8 cellular contexts compared by ENCODE assay signal in genomic region chr13:52158629-52159158, GRCh38. TPM values are rescaled to one million over a fixed set of nuclear protein-coding genes. Genes with fewer than 3 reads are reported as not detected.
DNase-seq lines count a peak whose midpoint lies in the region; ATAC-seq and TF ChIP-seq lines count a peak whose summit lies in the region.

No MANE protein-coding gene starts in this region.

- peak overlapping the region; percentile 99 for H3K27ac Mint-ChIP-seq in dendritic cell treated with granulocyte-macrophage colony-stimulating factor and Interleukin-4, amounts not matched to agents 40 ng/mL and 50 ng/mL, for 4 days

- H3K36me3 Mint-ChIP-seq in dendritic cell treated with granulocyte-macrophage colony-stimulating factor and Interleukin-4, amounts not matched to agents 40 ng/mL and 50 ng/mL, for 4 days (ENCODE audit: low read depth): peaks cover 48% of the 10 kb centered on the region

- H3K79me2 ChIP-seq in OCI-LY3 (ENCODE audit: low read length): peaks cover 8% of the 10 kb centered on the region; the same call in 1 of the 2 replicates

- no peaks in the 10 kb centered on the region for H3K27me3 ChIP-seq in OCI-LY3 (ENCODE audit: low read depth, low read length)
- no peaks in the 10 kb centered on the region for H3K27me3 ChIP-seq in right lobe of liver
- H3K27me3 ChIP-seq in thyroid gland: no peaks in the 10 kb centered on the region

- H3K36me3 ChIP-seq in OCI-LY3 (replicated peaks; ENCODE audit: low read depth, low read length) (no peaks in the 10 kb centered on the region), right lobe of liver (no peaks in the 10 kb centered on the region), thyroid gland (no peaks in the 10 kb centered on the region)

- H3K27me3 Mint-ChIP-seq in dendritic cell treated with granulocyte-macrophage colony-stimulating factor and Interleukin-4, amounts not matched to agents 40 ng/mL and 50 ng/mL, for 4 days: no peaks in the 10 kb centered on the region

- DNase-seq in GM03348 (ENCODE audit: low spot score): peak; percentile 77
- DNase-seq in GOT3 (lab: John Stamatoyannopoulos, UW): peak; percentile 3
- peak in 2 of 3 donors; percentile 38 to 53 for DNase-seq in right lobe of liver
- DNase-seq in thyroid gland: peak; percentile 13 to 29
- DNase-seq in NCI-H1694 (lab: John Stamatoyannopoulos, UW): no peak
- no peak for DNase-seq in stimulated activated CD4-positive, alpha-beta T cell treated with anti-CD3 and anti-CD28 coated beads, Interleukin-4, amount 100 ng/mL, for 24 hours

- TF ChIP-seq POLR2A in right lobe of liver (IDR thresholded peaks at IDR 0.05) (no peak), thyroid gland (IDR thresholded peaks at IDR 0.05) (no peak)

- peak overlapping the region; percentile 80 for H3K4me2 ChIP-seq in OCI-LY3 (ENCODE audit: low read length)

- peak overlapping the region; percentile 83 for H3K4me3 Mint-ChIP-seq in dendritic cell treated with granulocyte-macrophage colony-stimulating factor and Interleukin-4, amounts not matched to agents 40 ng/mL and 50 ng/mL, for 4 days

- TF ChIP-seq CTCF in OCI-LY3 (IDR thresholded peaks at IDR 0.05; ENCODE audit: low read depth, low read length) (no peak), right lobe of liver (IDR thresholded peaks at IDR 0.05) (no peak), thyroid gland (IDR thresholded peaks at IDR 0.05) (no peak)

- peak; percentile 44 to 60 (median 49) for ATAC-seq in right lobe of liver

- no peaks in the 10 kb centered on the region for H4K20me1 ChIP-seq in OCI-LY3 (ENCODE audit: insufficient read depth, low read length)

- no peaks in the 10 kb centered on the region for H3K9me3 Mint-ChIP-seq in dendritic cell treated with granulocyte-macrophage colony-stimulating factor and Interleukin-4, amounts not matched to agents 40 ng/mL and 50 ng/mL, for 4 days

- H2AFZ ChIP-seq in OCI-LY3 (ENCODE audit: low read depth, low read length): peak overlapping the region; percentile 85

- H3K27ac ChIP-seq in OCI-LY3 (ENCODE audit: low read length) (peak overlapping the region; percentile 23; the same call in 1 of the 2 replicates), right lobe of liver (peak overlapping the region; percentile 61 to 82 (median 79)), thyroid gland (peak overlapping the region in 2 of 3 donors; percentile 85 to 87)

- peaks cover 68% of the 10 kb centered on the region for H3K4me1 Mint-ChIP-seq in dendritic cell treated with granulocyte-macrophage colony-stimulating factor and Interleukin-4, amounts not matched to agents 40 ng/mL and 50 ng/mL, for 4 days (ENCODE audit: low read depth)

- H3K4me3 ChIP-seq in OCI-LY3 (ENCODE audit: low read length) (peak overlapping the region; percentile 91), right lobe of liver (peak overlapping the region; percentile 82 to 92 (median 90)), thyroid gland (replicated peaks in 1 of 3) (peak overlapping the region; percentile 38 to 83 (median 41))

- peak overlapping the region; percentile 82 for H3K9ac ChIP-seq in OCI-LY3 (ENCODE audit: low read length)

- WGBS in right lobe of liver (ENCODE audit: insufficient coverage, low coverage, low lambda C conversion rate, missing lambda C conversion rate): 12% methylated on average over 17 of the region's 17 CpGs
- whole genome bisulfite sequencing in thyroid gland, 2 donors: 9 to 13% methylated on average over 17 of the region's 17 CpGs

- H3K4me1 ChIP-seq in OCI-LY3 (ENCODE audit: low read length) (peaks cover 12% of the 10 kb centered on the region), right lobe of liver (peaks cover 0 to 20% (median 0%) of the 10 kb centered on the region in 4 donors), thyroid gland (peaks cover 2 to 5% of the 10 kb centered on the region in 2 donors)

- H3K9me3 ChIP-seq in OCI-LY3 (ENCODE audit: insufficient read depth, low read length) (no peaks in the 10 kb centered on the region), right lobe of liver (no peaks in the 10 kb centered on the region), thyroid gland (no peaks in the 10 kb centered on the region)

- intact Hi-C loops in dendritic cell treated with granulocyte-macrophage colony-stimulating factor and Interleukin-4, amounts not matched to agents 40 ng/mL and 50 ng/mL, for 4 days (cut with micrococcal nuclease): loop anchor here (2.0 kb wide), 1 partner anchor 36 kb away; no protein-coding TSS in a partner anchor
- intact Hi-C loops in right lobe of liver (cut with DNase I) (no loop called here), thyroid gland (cut with DNase I) (no loop called here)

RNA-seq across cellular contexts. Expression of gene NEK3, which starts 0.7 kb away (rescaled TPM):
- total RNA-seq in right lobe of liver: 1 to 10 TPM; 4.5 to 7.1 (median 6.2) TPM
- 10 to 100 TPM in 2 of 4 donors, 1 to 10 TPM in 2; 5.7 to 14.8 (median 10.4) TPM for total RNA-seq in thyroid gland

RNA-seq across cellular contexts. Expression of gene NEK5, which starts 29.8 kb away (rescaled TPM):
- total RNA-seq in right lobe of liver (under 1 TPM in 1 of 6 experiments, not detected in 5; 0.06 TPM), thyroid gland (under 1 TPM; 0.13 to 0.73 (median 0.48) TPM)

Comparison
In these comparisons a context has a peak if more than half of its experiments do, and no peak if none do; other contexts are left out.
1. DNase-seq: peak in GM03348 (single experiment), GOT3 (single experiment), right lobe of liver (2 of 3) and thyroid gland (2 of 2); none in NCI-H1694 (single experiment) and stimulated activated CD4-positive, alpha-beta T cell treated with anti-CD3 and anti-CD28 coated beads, Interleukin-4, amount 100 ng/mL, for 24 hours (single experiment).
2. H3K27ac ChIP-seq: peak in every context shown above with its lines; median percentile 86 in thyroid gland; 79 in right lobe of liver; 23 in OCI-LY3.
3. H3K4me3 ChIP-seq: peak in every context shown above with its lines; median percentile 91 in OCI-LY3; 90 in right lobe of liver; 41 in thyroid gland.